In the genomic region with DNA sequence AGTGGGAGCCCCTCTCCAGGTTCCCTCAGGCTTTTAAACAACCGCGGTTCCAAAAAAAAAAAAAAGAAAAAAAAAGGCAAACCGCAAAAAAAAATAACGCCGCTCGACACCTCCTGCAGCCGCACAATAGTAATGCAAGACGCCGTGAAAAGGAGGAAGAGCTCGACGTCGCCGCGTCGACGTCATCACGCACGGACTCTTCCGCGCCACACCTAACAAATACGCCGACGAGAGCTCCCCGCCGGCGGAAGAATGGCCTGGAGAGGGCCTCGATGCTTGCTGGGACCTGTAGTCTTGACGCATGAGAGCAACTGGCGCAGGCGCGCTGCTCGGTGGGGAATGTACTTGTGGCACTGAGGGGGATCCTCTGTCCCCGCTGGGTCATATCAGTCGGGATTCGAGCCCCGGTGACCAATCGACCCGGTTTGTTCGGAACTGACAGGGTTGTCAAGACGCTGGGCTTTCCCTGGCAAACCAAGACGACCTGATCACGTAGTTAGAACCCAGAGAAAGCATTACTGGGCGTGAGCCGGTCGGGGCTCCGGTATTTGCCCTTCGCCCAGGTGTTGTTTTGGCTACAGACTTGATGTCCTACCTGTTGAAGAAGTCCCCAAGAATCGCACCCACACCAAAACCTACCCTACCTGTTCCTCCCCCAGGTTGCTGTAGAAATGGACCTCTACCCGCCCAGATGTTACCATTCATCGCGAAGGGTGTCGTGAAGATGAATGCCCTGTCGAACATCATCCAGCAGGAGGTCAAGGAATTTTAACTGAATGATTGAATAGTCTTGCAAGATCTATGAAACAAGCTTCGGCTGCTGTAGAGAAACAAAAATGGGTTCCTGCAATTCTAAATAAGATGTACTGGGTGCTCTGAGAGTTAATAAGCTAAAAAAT, we compare ENCODE assay signal across 1 cellular context.
TF ChIP-seq lines count a peak whose summit lies in the region.

A gene (minus strand): TSS at position 131 of the 899 bp plus-strand sequence. CDS start 166 bp downstream, outside the sequence.

TF ChIP-seq in WTC11, 78 proteins besides CTCF, POLR2A, EP300 and RAD21 (continued from another document and continues in another):
- TF ChIP-seq, protein P1, sequence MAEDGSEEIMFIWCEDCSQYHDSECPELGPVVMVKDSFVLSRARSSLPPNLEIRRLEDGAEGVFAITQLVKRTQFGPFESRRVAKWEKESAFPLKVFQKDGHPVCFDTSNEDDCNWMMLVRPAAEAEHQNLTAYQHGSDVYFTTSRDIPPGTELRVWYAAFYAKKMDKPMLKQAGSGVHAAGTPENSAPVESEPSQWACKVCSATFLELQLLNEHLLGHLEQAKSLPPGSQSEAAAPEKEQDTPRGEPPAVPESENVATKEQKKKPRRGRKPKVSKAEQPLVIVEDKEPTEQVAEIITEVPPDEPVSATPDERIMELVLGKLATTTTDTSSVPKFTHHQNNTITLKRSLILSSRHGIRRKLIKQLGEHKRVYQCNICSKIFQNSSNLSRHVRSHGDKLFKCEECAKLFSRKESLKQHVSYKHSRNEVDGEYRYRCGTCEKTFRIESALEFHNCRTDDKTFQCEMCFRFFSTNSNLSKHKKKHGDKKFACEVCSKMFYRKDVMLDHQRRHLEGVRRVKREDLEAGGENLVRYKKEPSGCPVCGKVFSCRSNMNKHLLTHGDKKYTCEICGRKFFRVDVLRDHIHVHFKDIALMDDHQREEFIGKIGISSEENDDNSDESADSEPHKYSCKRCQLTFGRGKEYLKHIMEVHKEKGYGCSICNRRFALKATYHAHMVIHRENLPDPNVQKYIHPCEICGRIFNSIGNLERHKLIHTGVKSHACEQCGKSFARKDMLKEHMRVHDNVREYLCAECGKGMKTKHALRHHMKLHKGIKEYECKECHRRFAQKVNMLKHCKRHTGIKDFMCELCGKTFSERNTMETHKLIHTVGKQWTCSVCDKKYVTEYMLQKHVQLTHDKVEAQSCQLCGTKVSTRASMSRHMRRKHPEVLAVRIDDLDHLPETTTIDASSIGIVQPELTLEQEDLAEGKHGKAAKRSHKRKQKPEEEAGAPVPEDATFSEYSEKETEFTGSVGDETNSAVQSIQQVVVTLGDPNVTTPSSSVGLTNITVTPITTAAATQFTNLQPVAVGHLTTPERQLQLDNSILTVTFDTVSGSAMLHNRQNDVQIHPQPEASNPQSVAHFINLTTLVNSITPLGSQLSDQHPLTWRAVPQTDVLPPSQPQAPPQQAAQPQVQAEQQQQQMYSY (CRISPR knock-in tag; IDR thresholded peaks at IDR 0.05) = peak; percentile 44; the same call in 1 of the 2 replicates
- TF ChIP-seq, protein P2, sequence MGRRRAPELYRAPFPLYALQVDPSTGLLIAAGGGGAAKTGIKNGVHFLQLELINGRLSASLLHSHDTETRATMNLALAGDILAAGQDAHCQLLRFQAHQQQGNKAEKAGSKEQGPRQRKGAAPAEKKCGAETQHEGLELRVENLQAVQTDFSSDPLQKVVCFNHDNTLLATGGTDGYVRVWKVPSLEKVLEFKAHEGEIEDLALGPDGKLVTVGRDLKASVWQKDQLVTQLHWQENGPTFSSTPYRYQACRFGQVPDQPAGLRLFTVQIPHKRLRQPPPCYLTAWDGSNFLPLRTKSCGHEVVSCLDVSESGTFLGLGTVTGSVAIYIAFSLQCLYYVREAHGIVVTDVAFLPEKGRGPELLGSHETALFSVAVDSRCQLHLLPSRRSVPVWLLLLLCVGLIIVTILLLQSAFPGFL (CRISPR knock-in tag; IDR thresholded peaks at IDR 0.05; ENCODE audit: borderline replicate concordance) = no peak
- TF ChIP-seq ATF1 (CRISPR knock-in tag; IDR thresholded peaks at IDR 0.05) (no peak), IRF2 (CRISPR knock-in tag; IDR thresholded peaks at IDR 0.05; ENCODE audit: borderline replicate concordance, low read depth) (no peak), CREM (CRISPR knock-in tag; IDR thresholded peaks at IDR 0.05) (peak; percentile 89), SMAD4 (CRISPR knock-in tag; IDR thresholded peaks at IDR 0.05) (no peak), GABPB1 (CRISPR knock-in tag; IDR thresholded peaks at IDR 0.05) (peak; percentile 60), PRRX2 (CRISPR knock-in tag; IDR thresholded peaks at IDR 0.05) (no peak), OVOL2 (CRISPR knock-in tag; IDR thresholded peaks at IDR 0.05; ENCODE audit: borderline replicate concordance) (no peak), ZNF671 (CRISPR knock-in tag; IDR thresholded peaks at IDR 0.05) (no peak), ZNF121 (CRISPR knock-in tag; IDR thresholded peaks at IDR 0.05) (no peak), MYBL2 (CRISPR knock-in tag; IDR thresholded peaks at IDR 0.05) (no peak), ELF4 (CRISPR knock-in tag; IDR thresholded peaks at IDR 0.05; ENCODE audit: low read depth) (no peak), ZNF138 (CRISPR knock-in tag; conservative IDR thresholded peaks at IDR 0.05) (no peak), ETV6 (CRISPR knock-in tag; IDR thresholded peaks at IDR 0.05) (peak; percentile 53; the same call in 1 of the 2 replicates), ZNF423 (CRISPR knock-in tag; IDR thresholded peaks at IDR 0.05) (no peak), SP1 (CRISPR knock-in tag; conservative IDR thresholded peaks at IDR 0.05) (peak; percentile 69)
- TF ChIP-seq, protein P3, sequence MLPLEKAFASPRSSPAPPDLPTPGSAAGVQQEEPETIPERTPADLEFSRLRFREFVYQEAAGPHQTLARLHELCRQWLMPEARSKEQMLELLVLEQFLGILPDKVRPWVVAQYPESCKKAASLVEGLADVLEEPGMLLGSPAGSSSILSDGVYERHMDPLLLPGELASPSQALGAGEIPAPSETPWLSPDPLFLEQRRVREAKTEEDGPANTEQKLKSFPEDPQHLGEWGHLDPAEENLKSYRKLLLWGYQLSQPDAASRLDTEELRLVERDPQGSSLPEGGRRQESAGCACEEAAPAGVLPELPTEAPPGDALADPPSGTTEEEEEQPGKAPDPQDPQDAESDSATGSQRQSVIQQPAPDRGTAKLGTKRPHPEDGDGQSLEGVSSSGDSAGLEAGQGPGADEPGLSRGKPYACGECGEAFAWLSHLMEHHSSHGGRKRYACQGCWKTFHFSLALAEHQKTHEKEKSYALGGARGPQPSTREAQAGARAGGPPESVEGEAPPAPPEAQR (CRISPR knock-in tag; IDR thresholded peaks at IDR 0.05) = no peak
- TF ChIP-seq, protein P4, sequence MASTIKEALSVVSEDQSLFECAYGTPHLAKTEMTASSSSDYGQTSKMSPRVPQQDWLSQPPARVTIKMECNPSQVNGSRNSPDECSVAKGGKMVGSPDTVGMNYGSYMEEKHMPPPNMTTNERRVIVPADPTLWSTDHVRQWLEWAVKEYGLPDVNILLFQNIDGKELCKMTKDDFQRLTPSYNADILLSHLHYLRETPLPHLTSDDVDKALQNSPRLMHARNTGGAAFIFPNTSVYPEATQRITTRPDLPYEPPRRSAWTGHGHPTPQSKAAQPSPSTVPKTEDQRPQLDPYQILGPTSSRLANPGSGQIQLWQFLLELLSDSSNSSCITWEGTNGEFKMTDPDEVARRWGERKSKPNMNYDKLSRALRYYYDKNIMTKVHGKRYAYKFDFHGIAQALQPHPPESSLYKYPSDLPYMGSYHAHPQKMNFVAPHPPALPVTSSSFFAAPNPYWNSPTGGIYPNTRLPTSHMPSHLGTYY (CRISPR knock-in tag; IDR thresholded peaks at IDR 0.05) = no peak
- TF ChIP-seq, protein P5, sequence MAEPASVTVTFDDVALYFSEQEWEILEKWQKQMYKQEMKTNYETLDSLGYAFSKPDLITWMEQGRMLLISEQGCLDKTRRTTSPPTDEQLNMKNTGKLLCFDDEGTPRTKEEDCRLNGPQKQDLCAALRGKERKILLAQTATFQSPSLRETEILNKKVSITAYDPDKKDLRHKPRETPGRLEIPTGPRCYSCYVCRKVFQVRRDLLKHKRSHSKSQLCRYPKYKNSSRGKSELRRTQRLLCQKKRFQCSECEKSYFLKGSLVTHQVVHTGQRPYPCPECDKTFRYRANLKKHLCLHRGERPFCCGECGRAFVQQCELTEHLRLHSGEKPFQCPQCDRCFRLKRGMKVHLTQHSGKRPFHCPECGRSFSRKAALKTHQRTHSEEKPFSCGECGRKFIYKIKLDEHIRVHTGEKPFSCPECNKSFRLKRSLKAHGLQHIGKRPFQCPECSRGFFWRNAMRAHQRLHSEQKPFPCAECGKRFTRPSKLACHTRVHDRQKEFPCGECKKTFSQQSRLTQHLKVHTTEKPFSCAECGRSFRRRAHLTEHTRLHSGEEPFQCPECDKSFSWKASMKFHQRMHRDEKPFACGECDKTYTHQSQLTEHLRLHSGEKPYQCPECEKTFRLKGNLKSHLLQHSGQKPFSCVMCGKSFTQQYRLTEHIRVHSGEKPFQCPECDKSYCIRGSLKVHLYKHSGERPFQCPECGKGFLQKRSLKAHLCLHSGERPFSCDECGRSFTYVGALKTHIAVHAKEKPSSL (CRISPR knock-in tag; conservative IDR thresholded peaks at IDR 0.05) = no peak
- TF ChIP-seq, protein P6, sequence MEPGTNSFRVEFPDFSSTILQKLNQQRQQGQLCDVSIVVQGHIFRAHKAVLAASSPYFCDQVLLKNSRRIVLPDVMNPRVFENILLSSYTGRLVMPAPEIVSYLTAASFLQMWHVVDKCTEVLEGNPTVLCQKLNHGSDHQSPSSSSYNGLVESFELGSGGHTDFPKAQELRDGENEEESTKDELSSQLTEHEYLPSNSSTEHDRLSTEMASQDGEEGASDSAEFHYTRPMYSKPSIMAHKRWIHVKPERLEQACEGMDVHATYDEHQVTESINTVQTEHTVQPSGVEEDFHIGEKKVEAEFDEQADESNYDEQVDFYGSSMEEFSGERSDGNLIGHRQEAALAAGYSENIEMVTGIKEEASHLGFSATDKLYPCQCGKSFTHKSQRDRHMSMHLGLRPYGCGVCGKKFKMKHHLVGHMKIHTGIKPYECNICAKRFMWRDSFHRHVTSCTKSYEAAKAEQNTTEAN (CRISPR knock-in tag; IDR thresholded peaks at IDR 0.05) = 0 out of 2 replicates have a peak, but pooled peaks have one; percentile 30
- TF ChIP-seq, protein P7, sequence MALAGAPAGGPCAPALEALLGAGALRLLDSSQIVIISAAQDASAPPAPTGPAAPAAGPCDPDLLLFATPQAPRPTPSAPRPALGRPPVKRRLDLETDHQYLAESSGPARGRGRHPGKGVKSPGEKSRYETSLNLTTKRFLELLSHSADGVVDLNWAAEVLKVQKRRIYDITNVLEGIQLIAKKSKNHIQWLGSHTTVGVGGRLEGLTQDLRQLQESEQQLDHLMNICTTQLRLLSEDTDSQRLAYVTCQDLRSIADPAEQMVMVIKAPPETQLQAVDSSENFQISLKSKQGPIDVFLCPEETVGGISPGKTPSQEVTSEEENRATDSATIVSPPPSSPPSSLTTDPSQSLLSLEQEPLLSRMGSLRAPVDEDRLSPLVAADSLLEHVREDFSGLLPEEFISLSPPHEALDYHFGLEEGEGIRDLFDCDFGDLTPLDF (CRISPR knock-in tag; IDR thresholded peaks at IDR 0.05) = no peak
- TF ChIP-seq, protein P8, sequence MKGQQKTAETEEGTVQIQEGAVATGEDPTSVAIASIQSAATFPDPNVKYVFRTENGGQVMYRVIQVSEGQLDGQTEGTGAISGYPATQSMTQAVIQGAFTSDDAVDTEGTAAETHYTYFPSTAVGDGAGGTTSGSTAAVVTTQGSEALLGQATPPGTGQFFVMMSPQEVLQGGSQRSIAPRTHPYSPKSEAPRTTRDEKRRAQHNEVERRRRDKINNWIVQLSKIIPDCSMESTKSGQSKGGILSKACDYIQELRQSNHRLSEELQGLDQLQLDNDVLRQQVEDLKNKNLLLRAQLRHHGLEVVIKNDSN (CRISPR knock-in tag; IDR thresholded peaks at IDR 0.05) = no peak
- TF ChIP-seq, protein P9, sequence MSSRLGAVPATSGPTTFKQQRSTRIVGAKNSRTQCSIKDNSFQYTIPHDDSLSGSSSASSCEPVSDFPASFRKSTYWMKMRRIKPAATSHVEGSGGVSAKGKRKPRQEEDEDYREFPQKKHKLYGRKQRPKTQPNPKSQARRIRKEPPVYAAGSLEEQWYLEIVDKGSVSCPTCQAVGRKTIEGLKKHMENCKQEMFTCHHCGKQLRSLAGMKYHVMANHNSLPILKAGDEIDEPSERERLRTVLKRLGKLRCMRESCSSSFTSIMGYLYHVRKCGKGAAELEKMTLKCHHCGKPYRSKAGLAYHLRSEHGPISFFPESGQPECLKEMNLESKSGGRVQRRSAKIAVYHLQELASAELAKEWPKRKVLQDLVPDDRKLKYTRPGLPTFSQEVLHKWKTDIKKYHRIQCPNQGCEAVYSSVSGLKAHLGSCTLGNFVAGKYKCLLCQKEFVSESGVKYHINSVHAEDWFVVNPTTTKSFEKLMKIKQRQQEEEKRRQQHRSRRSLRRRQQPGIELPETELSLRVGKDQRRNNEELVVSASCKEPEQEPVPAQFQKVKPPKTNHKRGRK (CRISPR knock-in tag; IDR thresholded peaks at IDR 0.05; ENCODE audit: borderline replicate concordance) = no peak
- TF ChIP-seq, protein P10, sequence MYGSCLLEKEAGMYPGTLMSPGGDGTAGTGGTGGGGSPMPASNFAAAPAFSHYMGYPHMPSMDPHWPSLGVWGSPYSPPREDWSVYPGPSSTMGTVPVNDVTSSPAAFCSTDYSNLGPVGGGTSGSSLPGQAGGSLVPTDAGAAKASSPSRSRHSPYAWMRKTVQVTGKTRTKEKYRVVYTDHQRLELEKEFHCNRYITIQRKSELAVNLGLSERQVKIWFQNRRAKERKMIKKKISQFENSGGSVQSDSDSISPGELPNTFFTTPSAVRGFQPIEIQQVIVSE (CRISPR knock-in tag; IDR thresholded peaks at IDR 0.05; ENCODE audit: borderline replicate concordance) = no peak
- TF ChIP-seq, protein P11, sequence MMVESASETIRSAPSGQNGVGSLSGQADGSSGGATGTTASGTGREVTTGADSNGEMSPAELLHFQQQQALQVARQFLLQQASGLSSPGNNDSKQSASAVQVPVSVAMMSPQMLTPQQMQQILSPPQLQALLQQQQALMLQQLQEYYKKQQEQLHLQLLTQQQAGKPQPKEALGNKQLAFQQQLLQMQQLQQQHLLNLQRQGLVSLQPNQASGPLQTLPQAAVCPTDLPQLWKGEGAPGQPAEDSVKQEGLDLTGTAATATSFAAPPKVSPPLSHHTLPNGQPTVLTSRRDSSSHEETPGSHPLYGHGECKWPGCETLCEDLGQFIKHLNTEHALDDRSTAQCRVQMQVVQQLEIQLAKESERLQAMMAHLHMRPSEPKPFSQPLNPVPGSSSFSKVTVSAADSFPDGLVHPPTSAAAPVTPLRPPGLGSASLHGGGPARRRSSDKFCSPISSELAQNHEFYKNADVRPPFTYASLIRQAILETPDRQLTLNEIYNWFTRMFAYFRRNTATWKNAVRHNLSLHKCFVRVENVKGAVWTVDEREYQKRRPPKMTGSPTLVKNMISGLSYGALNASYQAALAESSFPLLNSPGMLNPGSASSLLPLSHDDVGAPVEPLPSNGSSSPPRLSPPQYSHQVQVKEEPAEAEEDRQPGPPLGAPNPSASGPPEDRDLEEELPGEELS (CRISPR knock-in tag; IDR thresholded peaks at IDR 0.05) = no peak
- TF ChIP-seq, protein P12, sequence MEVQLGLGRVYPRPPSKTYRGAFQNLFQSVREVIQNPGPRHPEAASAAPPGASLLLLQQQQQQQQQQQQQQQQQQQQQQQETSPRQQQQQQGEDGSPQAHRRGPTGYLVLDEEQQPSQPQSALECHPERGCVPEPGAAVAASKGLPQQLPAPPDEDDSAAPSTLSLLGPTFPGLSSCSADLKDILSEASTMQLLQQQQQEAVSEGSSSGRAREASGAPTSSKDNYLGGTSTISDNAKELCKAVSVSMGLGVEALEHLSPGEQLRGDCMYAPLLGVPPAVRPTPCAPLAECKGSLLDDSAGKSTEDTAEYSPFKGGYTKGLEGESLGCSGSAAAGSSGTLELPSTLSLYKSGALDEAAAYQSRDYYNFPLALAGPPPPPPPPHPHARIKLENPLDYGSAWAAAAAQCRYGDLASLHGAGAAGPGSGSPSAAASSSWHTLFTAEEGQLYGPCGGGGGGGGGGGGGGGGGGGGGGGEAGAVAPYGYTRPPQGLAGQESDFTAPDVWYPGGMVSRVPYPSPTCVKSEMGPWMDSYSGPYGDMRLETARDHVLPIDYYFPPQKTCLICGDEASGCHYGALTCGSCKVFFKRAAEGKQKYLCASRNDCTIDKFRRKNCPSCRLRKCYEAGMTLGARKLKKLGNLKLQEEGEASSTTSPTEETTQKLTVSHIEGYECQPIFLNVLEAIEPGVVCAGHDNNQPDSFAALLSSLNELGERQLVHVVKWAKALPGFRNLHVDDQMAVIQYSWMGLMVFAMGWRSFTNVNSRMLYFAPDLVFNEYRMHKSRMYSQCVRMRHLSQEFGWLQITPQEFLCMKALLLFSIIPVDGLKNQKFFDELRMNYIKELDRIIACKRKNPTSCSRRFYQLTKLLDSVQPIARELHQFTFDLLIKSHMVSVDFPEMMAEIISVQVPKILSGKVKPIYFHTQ (CRISPR knock-in tag; IDR thresholded peaks at IDR 0.05) = no peak
